ENCODE assay signal across 1 cellular context in genomic region chr14:73136387-73137221, GRCh38.
TF ChIP-seq lines count a peak whose summit lies in the region.

Gene PSEN1 (plus strand): TSS chr14:73136507. CDS start chr14:73148020, 11,513 bp downstream.

TF ChIP-seq in K562, 482 proteins besides CTCF, POLR2A, EP300 and RAD21 (continued from another document):
- 0 out of 2 replicates have a peak, but pooled peaks have one; percentile 38 for TF ChIP-seq ZNF263 (CRISPR knock-in tag; IDR thresholded peaks at IDR 0.05; ENCODE audit: borderline replicate concordance)
- 0 out of 2 replicates have a peak, but pooled peaks have one; percentile 13 for TF ChIP-seq CTBP1 (IDR thresholded peaks at IDR 0.05; ENCODE audit: borderline replicate concordance)
- TF ChIP-seq PPARD (CRISPR knock-in tag; IDR thresholded peaks at IDR 0.05) = no peak
- TF ChIP-seq TCF3 (CRISPR knock-in tag; IDR thresholded peaks at IDR 0.05) = no peak
- 0 out of 2 replicates have a peak, but pooled peaks have one; percentile 13 for TF ChIP-seq ZBTB33 (CRISPR knock-in tag; IDR thresholded peaks at IDR 0.05)
- TF ChIP-seq POLR2G (IDR thresholded peaks at IDR 0.05; ENCODE audit: low read depth, low read length) = peak; percentile 94
- TF ChIP-seq SFPQ (IDR thresholded peaks at IDR 0.05; ENCODE audit: low read depth, low read length) = no peak
- TF ChIP-seq GTF2B (IDR thresholded peaks at IDR 0.05; ENCODE audit: extremely low read depth, insufficient read length) = no peak
- TF ChIP-seq NR2C1 (IDR thresholded peaks at IDR 0.05) = peak; percentile 76
- peak; percentile 85 for TF ChIP-seq NR2C1 (tag; IDR thresholded peaks at IDR 0.05)
- peak; percentile 44; the same call in 1 of the 2 replicates for TF ChIP-seq SIN3B (IDR thresholded peaks at IDR 0.05; ENCODE audit: low read depth)
- peak; percentile 63; the same call in 1 of the 2 replicates for TF ChIP-seq HINFP (tag; conservative IDR thresholded peaks at IDR 0.05; ENCODE audit: low read depth)
- no peak for TF ChIP-seq RBM14 (IDR thresholded peaks at IDR 0.05; ENCODE audit: borderline replicate concordance, insufficient read depth, low read depth, low read length)
- no peak for TF ChIP-seq ATF4 (CRISPR knock-in tag; IDR thresholded peaks at IDR 0.05)
- no peak for TF ChIP-seq E2F4 (CRISPR knock-in tag; IDR thresholded peaks at IDR 0.05; ENCODE audit: low read depth)
- no peak for TF ChIP-seq SAFB (IDR thresholded peaks at IDR 0.05; ENCODE audit: borderline replicate concordance, low read depth, low read length)
- TF ChIP-seq SNRNP70 (optimal IDR thresholded peaks at IDR 0.05; ENCODE audit: low read depth, low read length) = no peak
- peak; percentile 61 for TF ChIP-seq TAF1 (IDR thresholded peaks at IDR 0.05; ENCODE audit: control insufficient read depth, extremely low read depth, insufficient read depth, low read length, severe bottlenecking)
- no peak for TF ChIP-seq GTF2A2 (tag; IDR thresholded peaks at IDR 0.05)
- TF ChIP-seq NFRKB (IDR thresholded peaks at IDR 0.05; ENCODE audit: low read depth) = no peak
- TF ChIP-seq ZNF766 (CRISPR knock-in tag; conservative IDR thresholded peaks at IDR 0.05) = no peak
- no peak for TF ChIP-seq HDAC2 (IDR thresholded peaks at IDR 0.05)
- no peak for TF ChIP-seq TARDBP (IDR thresholded peaks at IDR 0.05)
- no peak for TF ChIP-seq PRPF4 (IDR thresholded peaks at IDR 0.05; ENCODE audit: insufficient read depth, low read depth, low read length, poor library complexity, severe bottlenecking)
- no peak for TF ChIP-seq CXXC5 (CRISPR knock-in tag; IDR thresholded peaks at IDR 0.05)
- no peak for TF ChIP-seq ZNF212 (CRISPR knock-in tag; IDR thresholded peaks at IDR 0.05)
- TF ChIP-seq PHTF2 (CRISPR knock-in tag; IDR thresholded peaks at IDR 0.05) = no peak
TF ChIP-seq in K562: peak in this region for 67.
